Comparison of ENCODE assay signal across 15 cellular contexts in genomic region chr22:37017356-37017755, GRCh38. TPM values are rescaled to one million over a fixed set of nuclear protein-coding genes. Genes with fewer than 3 reads are reported as not detected.
DNase-seq lines count a peak whose midpoint lies in the region; ATAC-seq, FAIRE-seq and TF ChIP-seq lines count a peak whose summit lies in the region.
"Had no signal": no experiment of that assay in that cellular context is flagged by ENCODE, and none has a peak within 500 bp of the region (broad histone marks: within the 10 kb centered on the region; RNA-seq: fewer than 3 reads in every experiment).

No MANE protein-coding gene starts in this region.

- peaks cover 7% of the 10 kb centered on the region for H3K4me1 ChIP-seq in CD8-positive, alpha-beta T cell (ENCODE audit: insufficient read depth, low read length)
- H3K4me1 ChIP-seq in kidney (ENCODE audit: control insufficient read depth in 1 of 2, insufficient read depth in 1 of 2, low read depth in 1 of 2, low read length in 2 of 2): peaks cover 6 to 24% of the 10 kb centered on the region in 2 donors
- peaks cover 9% of the 10 kb centered on the region for H3K4me1 ChIP-seq in rectal smooth muscle tissue (ENCODE audit: control insufficient read depth, insufficient read depth, low read length)
- H3K4me1 ChIP-seq: parathyroid adenoma had no signal

- TF ChIP-seq CTCF in CD8-positive, alpha-beta T cell (IDR thresholded peaks at IDR 0.05): no peak
- TF ChIP-seq CTCF in kidney (IDR thresholded peaks at IDR 0.05; ENCODE audit: borderline replicate concordance, extremely low read depth, insufficient read depth) (no peak), GM20000 (IDR thresholded peaks at IDR 0.05; ENCODE audit: extremely low read depth, missing control alignments) (no peak)

- DNase-seq in CD8-positive, alpha-beta T cell: no peak
- DNase-seq in activated T-helper 1 cell treated with anti-CD3 and anti-CD28 coated beads, Interleukin-12 subunit alpha, Interleukin-12 subunit beta, Interleukin-2, Interleukin-4 antibody, amounts not matched to agents 30 ng/mL and 10 ng/mL and 1 ng/mL, durations not matched to agents 14 hours and 24 hours and 36 hours (ENCODE audit: low spot score): no peak
- DNase-seq in kidney: peak; percentile 59
- no peak for DNase-seq in GM20000 (ENCODE audit: low spot score)
- DNase-seq in SK-N-DZ (ENCODE audit: low spot score): no peak
- DNase-seq: activated naive CD8-positive, alpha-beta T cell treated with anti-CD3 and anti-CD28 coated beads, Interleukin-2, amount 50 U/mL, for 24 hours; activated T-cell treated with anti-CD3 and anti-CD28 coated beads, Interleukin-2, amount 50 U/mL, for 1 hour; AML-193; NCI-H1417; upper lobe of left lung had no signal

- no peaks in the 10 kb centered on the region for H3K36me3 ChIP-seq in CD8-positive, alpha-beta T cell (ENCODE audit: insufficient read depth, low read length)
- no peaks in the 10 kb centered on the region for H3K36me3 ChIP-seq in kidney (ENCODE audit: control insufficient read depth in 1 of 2, insufficient read depth in 2 of 2, low read length in 2 of 2)
- peaks cover 3% of the 10 kb centered on the region for H3K36me3 ChIP-seq in rectal smooth muscle tissue (ENCODE audit: control insufficient read depth, insufficient read depth, low read length)

- no peak overlapping the region for H3K9ac ChIP-seq in kidney (ENCODE audit: low read length in 2 of 2)
- H3K9ac ChIP-seq in rectal smooth muscle tissue (ENCODE audit: low read length): no peak overlapping the region
- H3K9ac ChIP-seq: parathyroid adenoma had no signal

- H3K9me3 Mint-ChIP-seq in CD8-positive, alpha-beta T cell: no peaks in the 10 kb centered on the region
- H3K9me3 Mint-ChIP-seq in activated T-helper 1 cell treated with anti-CD3 and anti-CD28 coated beads, Interleukin-12 subunit alpha, Interleukin-12 subunit beta, Interleukin-2, Interleukin-4 antibody, amounts not matched to agents 30 ng/mL and 10 ng/mL and 1 ng/mL, durations not matched to agents 14 hours and 24 hours and 36 hours: no peaks in the 10 kb centered on the region
- H3K9me3 Mint-ChIP-seq: activated naive CD8-positive, alpha-beta T cell treated with anti-CD3 and anti-CD28 coated beads, Interleukin-2, amount 50 U/mL, for 24 hours had no signal

- H3K27ac Mint-ChIP-seq in CD8-positive, alpha-beta T cell: no peak overlapping the region
- H3K27ac Mint-ChIP-seq in activated T-helper 1 cell treated with anti-CD3 and anti-CD28 coated beads, Interleukin-12 subunit alpha, Interleukin-12 subunit beta, Interleukin-2, Interleukin-4 antibody, amounts not matched to agents 30 ng/mL and 10 ng/mL and 1 ng/mL, durations not matched to agents 14 hours and 24 hours and 36 hours: peak overlapping the region; percentile 55
- H3K27ac Mint-ChIP-seq: activated naive CD8-positive, alpha-beta T cell treated with anti-CD3 and anti-CD28 coated beads, Interleukin-2, amount 50 U/mL, for 24 hours had no signal

- H3K9me3 ChIP-seq in CD8-positive, alpha-beta T cell (ENCODE audit: low read length): no peaks in the 10 kb centered on the region
- no peaks in the 10 kb centered on the region for H3K9me3 ChIP-seq in kidney (ENCODE audit: control insufficient read depth in 1 of 2, low read length in 2 of 2)
- H3K9me3 ChIP-seq: upper lobe of left lung had no signal

- no peak for FAIRE-seq in kidney (lab: Jason Lieb, UNC)
- FAIRE-seq: colon had no signal

- H3K27ac ChIP-seq in CD8-positive, alpha-beta T cell (ENCODE audit: low read depth, low read length): no peak overlapping the region
- H3K27ac ChIP-seq in kidney (ENCODE audit: low read depth in 2 of 2, low read length in 2 of 2) (peak overlapping the region in 1 of 2 donors; percentile 14), rectal smooth muscle tissue (ENCODE audit: low read depth, low read length) (no peak overlapping the region)
- H3K27ac ChIP-seq: parathyroid adenoma, upper lobe of left lung had no signal

- peaks cover 8% of the 10 kb centered on the region for H3K4me1 Mint-ChIP-seq in CD8-positive, alpha-beta T cell (ENCODE audit: low read depth)
- H3K4me1 Mint-ChIP-seq in activated T-helper 1 cell treated with anti-CD3 and anti-CD28 coated beads, Interleukin-12 subunit alpha, Interleukin-12 subunit beta, Interleukin-2, Interleukin-4 antibody, amounts not matched to agents 30 ng/mL and 10 ng/mL and 1 ng/mL, durations not matched to agents 14 hours and 24 hours and 36 hours (ENCODE audit: low read depth): peaks cover 16% of the 10 kb centered on the region

- H3K36me3 Mint-ChIP-seq in CD8-positive, alpha-beta T cell: no peaks in the 10 kb centered on the region
- H3K36me3 Mint-ChIP-seq in activated T-helper 1 cell treated with anti-CD3 and anti-CD28 coated beads, Interleukin-12 subunit alpha, Interleukin-12 subunit beta, Interleukin-2, Interleukin-4 antibody, amounts not matched to agents 30 ng/mL and 10 ng/mL and 1 ng/mL, durations not matched to agents 14 hours and 24 hours and 36 hours (ENCODE audit: low read depth): peaks cover 2% of the 10 kb centered on the region

- no peaks in the 10 kb centered on the region for H3K27me3 ChIP-seq in CD8-positive, alpha-beta T cell (ENCODE audit: insufficient read depth, low read length)
- no peaks in the 10 kb centered on the region for H3K27me3 ChIP-seq in rectal smooth muscle tissue (ENCODE audit: control insufficient read depth, insufficient read depth, low read length)
- H3K27me3 ChIP-seq: upper lobe of left lung had no signal

- POLR2A ChIA-PET in CD8-positive, alpha-beta T cell (lab: Charles Lee): no interaction called here

- H3K4me3 ChIP-seq in CD8-positive, alpha-beta T cell (ENCODE audit: low read depth, low read length): no peak overlapping the region
- H3K4me3 ChIP-seq in kidney (ENCODE audit: low read length in 2 of 2) (peak overlapping the region; percentile 14 to 77), rectal smooth muscle tissue (ENCODE audit: low read length) (peak overlapping the region; percentile 82)

- no peak for ATAC-seq in CD8-positive, alpha-beta T cell
- ATAC-seq in HG02884 (IDR thresholded peaks at IDR 0.05; ENCODE audit: unreplicated experiment) (no peak), GM19395 (IDR thresholded peaks at IDR 0.05; ENCODE audit: unreplicated experiment) (no peak)
- ATAC-seq: activated naive CD8-positive, alpha-beta T cell treated with anti-CD3 and anti-CD28 coated beads, Interleukin-2, amount 50 U/mL, for 24 hours had no signal

- CTCF ChIA-PET in CD8-positive, alpha-beta T cell (lab: Charles Lee): interaction anchor here (0.8 kb wide), 1 partner anchor 9 kb away, joined by 3 read pairs; no protein-coding TSS in a partner anchor

- H3K4me3 Mint-ChIP-seq in CD8-positive, alpha-beta T cell: peak overlapping the region; percentile 26
- peak overlapping the region; percentile 11 for H3K4me3 Mint-ChIP-seq in activated T-helper 1 cell treated with anti-CD3 and anti-CD28 coated beads, Interleukin-12 subunit alpha, Interleukin-12 subunit beta, Interleukin-2, Interleukin-4 antibody, amounts not matched to agents 30 ng/mL and 10 ng/mL and 1 ng/mL, durations not matched to agents 14 hours and 24 hours and 36 hours
- H3K4me3 Mint-ChIP-seq: activated naive CD8-positive, alpha-beta T cell treated with anti-CD3 and anti-CD28 coated beads, Interleukin-2, amount 50 U/mL, for 24 hours had no signal

- intact Hi-C loops in CD8-positive, alpha-beta T cell (cut with DNase I, micrococcal nuclease): no loop called here
- intact Hi-C loops in activated T-helper 1 cell treated with anti-CD3 and anti-CD28 coated beads, Interleukin-12 subunit alpha, Interleukin-12 subunit beta, Interleukin-2, Interleukin-4 antibody, amounts not matched to agents 30 ng/mL and 10 ng/mL and 1 ng/mL, durations not matched to agents 14 hours and 24 hours and 36 hours (cut with micrococcal nuclease): no loop called here
- intact Hi-C loops in kidney (cut with DNase I): no loop called here

- peaks cover 10% of the 10 kb centered on the region for H3K27me3 Mint-ChIP-seq in CD8-positive, alpha-beta T cell (ENCODE audit: low read depth)
- no peaks in the 10 kb centered on the region for H3K27me3 Mint-ChIP-seq in activated T-helper 1 cell treated with anti-CD3 and anti-CD28 coated beads, Interleukin-12 subunit alpha, Interleukin-12 subunit beta, Interleukin-2, Interleukin-4 antibody, amounts not matched to agents 30 ng/mL and 10 ng/mL and 1 ng/mL, durations not matched to agents 14 hours and 24 hours and 36 hours (ENCODE audit: insufficient read depth)

RNA-seq across cellular contexts. Expression of gene TST, which starts 1.9 kb away (rescaled TPM):
- not detected for total RNA-seq in CD8-positive, alpha-beta T cell
- 6.9 and 8.2 TPM in 2 replicates for total RNA-seq in activated T-helper 1 cell treated with anti-CD3 and anti-CD28 coated beads, Interleukin-12 subunit alpha, Interleukin-12 subunit beta, Interleukin-2, Interleukin-4 antibody, amounts not matched to agents 30 ng/mL and 10 ng/mL and 1 ng/mL, durations not matched to agents 14 hours and 24 hours and 36 hours
- total RNA-seq in kidney: 48.7 TPM
- polyA plus RNA-seq in kidney (ENCODE audit: insufficient read depth, low read depth, low replicate concordance): 283 TPM
- polyA plus RNA-seq in SK-N-DZ (2014; cell fraction: cytosol; rRNA removed): 31.8 and 33.6 TPM in 2 replicates
- 18.0 and 22.7 TPM in 2 replicates for polyA plus RNA-seq in SK-N-DZ (2014; cell fraction: nucleus; rRNA removed)

RNA-seq across cellular contexts. Expression of gene MPST, which starts 2.2 kb away (rescaled TPM):
- 1 to 10 TPM; 1.8 to 2.6 TPM for total RNA-seq in CD8-positive, alpha-beta T cell
- total RNA-seq in activated T-helper 1 cell treated with anti-CD3 and anti-CD28 coated beads, Interleukin-12 subunit alpha, Interleukin-12 subunit beta, Interleukin-2, Interleukin-4 antibody, amounts not matched to agents 30 ng/mL and 10 ng/mL and 1 ng/mL, durations not matched to agents 14 hours and 24 hours and 36 hours: 18.0 and 20.1 TPM in 2 replicates
- 44.4 TPM for total RNA-seq in kidney
- polyA plus RNA-seq in kidney (ENCODE audit: insufficient read depth, low read depth, low replicate concordance): 167 TPM
- polyA plus RNA-seq in SK-N-DZ (2014; cell fraction: cytosol; rRNA removed): 391 and 411 TPM in 2 replicates
- polyA plus RNA-seq in SK-N-DZ (2014; cell fraction: nucleus; rRNA removed): 297 and 335 TPM in 2 replicates

RNA-seq across cellular contexts. Expression of gene KCTD17, which starts 34.2 kb away (rescaled TPM):
- 10 to 100 TPM; 18.6 to 22.8 TPM for total RNA-seq in CD8-positive, alpha-beta T cell
- total RNA-seq in activated T-helper 1 cell treated with anti-CD3 and anti-CD28 coated beads, Interleukin-12 subunit alpha, Interleukin-12 subunit beta, Interleukin-2, Interleukin-4 antibody, amounts not matched to agents 30 ng/mL and 10 ng/mL and 1 ng/mL, durations not matched to agents 14 hours and 24 hours and 36 hours: 65.4 and 68.1 TPM in 2 replicates
- 13.9 TPM for total RNA-seq in kidney
- polyA plus RNA-seq in kidney (ENCODE audit: insufficient read depth, low read depth, low replicate concordance): 9.6 TPM
- 33.0 and 37.2 TPM in 2 replicates for polyA plus RNA-seq in SK-N-DZ (2014; cell fraction: cytosol; rRNA removed)
- polyA plus RNA-seq in SK-N-DZ (2014; cell fraction: nucleus; rRNA removed): 59.0 and 63.0 TPM in 2 replicates
